Comparison of ENCODE assay signal across 1 cellular context in genomic region chr1:109984456-109985250, GRCh38.
TF ChIP-seq lines count a peak whose summit lies in the region.

AHCYL1 (plus strand) TSS chr1:109984765; CDS start chr1:109985053, 288 bp downstream.

TF ChIP-seq in GM23338, 12 proteins besides CTCF, POLR2A, EP300 and RAD21:
- TF ChIP-seq, protein P1, sequence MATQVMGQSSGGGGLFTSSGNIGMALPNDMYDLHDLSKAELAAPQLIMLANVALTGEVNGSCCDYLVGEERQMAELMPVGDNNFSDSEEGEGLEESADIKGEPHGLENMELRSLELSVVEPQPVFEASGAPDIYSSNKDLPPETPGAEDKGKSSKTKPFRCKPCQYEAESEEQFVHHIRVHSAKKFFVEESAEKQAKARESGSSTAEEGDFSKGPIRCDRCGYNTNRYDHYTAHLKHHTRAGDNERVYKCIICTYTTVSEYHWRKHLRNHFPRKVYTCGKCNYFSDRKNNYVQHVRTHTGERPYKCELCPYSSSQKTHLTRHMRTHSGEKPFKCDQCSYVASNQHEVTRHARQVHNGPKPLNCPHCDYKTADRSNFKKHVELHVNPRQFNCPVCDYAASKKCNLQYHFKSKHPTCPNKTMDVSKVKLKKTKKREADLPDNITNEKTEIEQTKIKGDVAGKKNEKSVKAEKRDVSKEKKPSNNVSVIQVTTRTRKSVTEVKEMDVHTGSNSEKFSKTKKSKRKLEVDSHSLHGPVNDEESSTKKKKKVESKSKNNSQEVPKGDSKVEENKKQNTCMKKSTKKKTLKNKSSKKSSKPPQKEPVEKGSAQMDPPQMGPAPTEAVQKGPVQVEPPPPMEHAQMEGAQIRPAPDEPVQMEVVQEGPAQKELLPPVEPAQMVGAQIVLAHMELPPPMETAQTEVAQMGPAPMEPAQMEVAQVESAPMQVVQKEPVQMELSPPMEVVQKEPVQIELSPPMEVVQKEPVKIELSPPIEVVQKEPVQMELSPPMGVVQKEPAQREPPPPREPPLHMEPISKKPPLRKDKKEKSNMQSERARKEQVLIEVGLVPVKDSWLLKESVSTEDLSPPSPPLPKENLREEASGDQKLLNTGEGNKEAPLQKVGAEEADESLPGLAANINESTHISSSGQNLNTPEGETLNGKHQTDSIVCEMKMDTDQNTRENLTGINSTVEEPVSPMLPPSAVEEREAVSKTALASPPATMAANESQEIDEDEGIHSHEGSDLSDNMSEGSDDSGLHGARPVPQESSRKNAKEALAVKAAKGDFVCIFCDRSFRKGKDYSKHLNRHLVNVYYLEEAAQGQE (IDR thresholded peaks at IDR 0.05; ENCODE audit: unreplicated experiment) = no peak
- TF ChIP-seq EZH2phosphoT487 (IDR thresholded peaks at IDR 0.05; ENCODE audit: unreplicated experiment) (no peak), STAT1 (IDR thresholded peaks at IDR 0.05; ENCODE audit: unreplicated experiment) (no peak), POLR2AphosphoS5 (IDR thresholded peaks at IDR 0.05; ENCODE audit: low read depth) (peak; percentile 96), ZNF331 (CRISPR knock-in tag; IDR thresholded peaks at IDR 0.05; ENCODE audit: low read depth) (no peak), CREB1 (CRISPR knock-in tag; IDR thresholded peaks at IDR 0.05; ENCODE audit: low read depth) (peak; percentile 99)
- TF ChIP-seq, protein P2, sequence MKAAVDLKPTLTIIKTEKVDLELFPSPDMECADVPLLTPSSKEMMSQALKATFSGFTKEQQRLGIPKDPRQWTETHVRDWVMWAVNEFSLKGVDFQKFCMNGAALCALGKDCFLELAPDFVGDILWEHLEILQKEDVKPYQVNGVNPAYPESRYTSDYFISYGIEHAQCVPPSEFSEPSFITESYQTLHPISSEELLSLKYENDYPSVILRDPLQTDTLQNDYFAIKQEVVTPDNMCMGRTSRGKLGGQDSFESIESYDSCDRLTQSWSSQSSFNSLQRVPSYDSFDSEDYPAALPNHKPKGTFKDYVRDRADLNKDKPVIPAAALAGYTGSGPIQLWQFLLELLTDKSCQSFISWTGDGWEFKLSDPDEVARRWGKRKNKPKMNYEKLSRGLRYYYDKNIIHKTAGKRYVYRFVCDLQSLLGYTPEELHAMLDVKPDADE (IDR thresholded peaks at IDR 0.05) = peak; percentile 85
